Comparison of ENCODE assay signal across 16 cellular contexts in genomic region chr6:11968241-11968806, GRCh38. TPM values are rescaled to one million over a fixed set of nuclear protein-coding genes. Genes with fewer than 3 reads are reported as not detected.
DNase-seq lines count a peak whose midpoint lies in the region; ATAC-seq, FAIRE-seq and TF ChIP-seq lines count a peak whose summit lies in the region.
"Had no signal": no experiment of that assay in that cellular context is flagged by ENCODE, and none has a peak within 500 bp of the region (broad histone marks: within the 10 kb centered on the region; RNA-seq: fewer than 3 reads in every experiment).

No MANE protein-coding gene starts in this region.

- no peaks in the 10 kb centered on the region for H3K36me3 ChIP-seq in bronchial epithelial cell (ENCODE audit: control insufficient read depth, insufficient read depth, low read length)
- H3K36me3 ChIP-seq: brain microvascular endothelial cell, tibial artery had no signal

- in situ Hi-C loops in GM13976 (cut with MboI; ENCODE audit: low sequenced_read_pairs, unreplicated experiment): no loop called here

- no peak overlapping the region for H3K4me3 ChIP-seq in bronchial epithelial cell (ENCODE audit: low read depth, low read length)
- H3K4me3 ChIP-seq: lung had no signal

- ATAC-seq in GM21423 (IDR thresholded peaks at IDR 0.05; ENCODE audit: unreplicated experiment) (peak; percentile 84), HG03159 (IDR thresholded peaks at IDR 0.05; ENCODE audit: unreplicated experiment) (peak; percentile 70), GM18873 (IDR thresholded peaks at IDR 0.05; ENCODE audit: low FRiP score, unreplicated experiment) (no peak), GM18520 (IDR thresholded peaks at IDR 0.05; ENCODE audit: unreplicated experiment) (no peak)

- FAIRE-seq in bronchial epithelial cell (lab: Jason Lieb, UNC): no peak
- FAIRE-seq: G401.6 had no signal

- TF ChIP-seq CTCF in GM13976 (IDR thresholded peaks at IDR 0.05; ENCODE audit: borderline replicate concordance, control extremely low read depth, extremely low read depth, insufficient read depth, missing control alignments): no peak
- no peak for TF ChIP-seq CTCF in bronchial epithelial cell (IDR thresholded peaks at IDR 0.05; ENCODE audit: insufficient read depth, low read length, severe bottlenecking)

- H3K27me3 ChIP-seq in bronchial epithelial cell (ENCODE audit: control insufficient read depth, insufficient read depth, low read length): no peaks in the 10 kb centered on the region
- H3K27me3 ChIP-seq: brain microvascular endothelial cell, tibial artery had no signal

- DNase-seq in GM13976 (ENCODE audit: low spot score) (peak; percentile 15), bronchial epithelial cell (ENCODE audit: low read depth) (peak; percentile 13), glomerular visceral epithelial cell (ENCODE audit: extremely low spot score) (no peak), dedifferentiated amniotic fluid mesenchymal stem cell (ENCODE audit: extremely low spot score) (no peak)
- DNase-seq: activated CD4-positive, CD25-positive, alpha-beta regulatory T cell; activated T-cell treated with anti-CD3 and anti-CD28 coated beads, Interleukin-2, amount 50 U/mL, for 48 hours; NCI-H510A treated with DMSO at 0.1 percent for 48 hours; SIG-M5; tibial artery had no signal

RNA-seq across cellular contexts. Expression of gene HIVEP1, which starts 43.8 kb away (rescaled TPM):
- 6.8 and 12.3 TPM in 2 replicates for total RNA-seq in bronchial epithelial cell

Comparison
In these comparisons a context has a peak if more than half of its experiments do, and no peak if none do; other contexts are left out.
1. DNase-seq: peak in GM13976 (single experiment) and bronchial epithelial cell (single experiment); none in glomerular visceral epithelial cell (single experiment) and dedifferentiated amniotic fluid mesenchymal stem cell (single experiment).
2. ATAC-seq: peak in GM21423 (single experiment) and HG03159 (single experiment); none in GM18873 (single experiment) and GM18520 (single experiment).